8 cellular contexts compared by ENCODE assay signal in genomic region chr1:44799770-44800584, GRCh38. TPM values are rescaled to one million over a fixed set of nuclear protein-coding genes. Genes with fewer than 3 reads are reported as not detected.
DNase-seq lines count a peak whose midpoint lies in the region; TF ChIP-seq lines count a peak whose summit lies in the region.

PLK3 (plus strand) TSS chr1:44800377; CDS start chr1:44800464, 87 bp downstream.

- peak; percentile 86 for TF ChIP-seq CTCF in GM20000 (IDR thresholded peaks at IDR 0.05; ENCODE audit: extremely low read depth, missing control alignments)

- DNase-seq in COR-L47 (lab: John Stamatoyannopoulos, UW) = peak; percentile 87
- peak; percentile 99 for DNase-seq in GM20000 (ENCODE audit: low spot score)
- DNase-seq in HT-29 (ENCODE audit: low spot score) = peak; percentile 98
- DNase-seq in NK-92 treated with Interleukin-12 subunit alpha and Interleukin-12 subunit beta, amount 100 ng/mL, for 24 hours (lab: John Stamatoyannopoulos, UW) = peak; percentile 98
- peak; percentile 99 for DNase-seq in activated CD8-positive, alpha-beta memory T cell treated with anti-CD3 and anti-CD28 coated beads for 24 hours
- peak; percentile 96 for DNase-seq in effector CD8-positive, alpha-beta T cell (lab: John Stamatoyannopoulos, UW)
- DNase-seq in lung microvascular endothelial cell (ENCODE audit: low read depth in 2 of 2) = peak; percentile 99
- peak; percentile 96 to 100 (median 97) for DNase-seq in stimulated activated CD4-positive, alpha-beta T cell treated with anti-CD3 and anti-CD28 coated beads, TNF-alpha, amount 100 ng/mL, for 48 hours (ENCODE audit: low read depth in 3 of 3)

RNA-seq across cellular contexts. Expression of gene PLK3, which starts in this region (rescaled TPM):
- 135 and 137 TPM in 2 replicates for total RNA-seq in HT-29 (2014; rRNA removed; shearing (Covaris generic))
- 10.0 and 22.4 TPM in 2 replicates for total RNA-seq in lung microvascular endothelial cell

Comparison
In these comparisons a context has a peak if more than half of its experiments do, and no peak if none do; other contexts are left out.
1. Peak in every context shown above with its lines: DNase-seq.